Comparison of ENCODE assay signal across 8 cellular contexts in genomic region chr2:238379096-238379810, GRCh38. TPM values are rescaled to one million over a fixed set of nuclear protein-coding genes. Genes with fewer than 3 reads are reported as not detected.
DNase-seq lines count a peak whose midpoint lies in the region; ATAC-seq and TF ChIP-seq lines count a peak whose summit lies in the region.

No MANE protein-coding gene starts in this region.

- POLR2A ChIA-PET in A673 (lab: Charles Lee; ENCODE audit: low non-redundant PET) = no interaction called here

- no TSS peak for BruUV-seq in A673 (replicated peaks; lab: Mats Ljungman, UMichigan)

- no peak for TF ChIP-seq CTCF in neutrophil (IDR thresholded peaks at IDR 0.05)
- no peak for TF ChIP-seq CTCF in A673 (conservative IDR thresholded peaks at IDR 0.05; ENCODE audit: low read depth, low read length)

- H3K27ac ChIP-seq in neutrophil (peak overlapping the region; percentile 38), A673 (ENCODE audit: low read depth, low read length, poor library complexity, severe bottlenecking) (no peak overlapping the region)

- no peaks in the 10 kb centered on the region for H3K36me3 ChIP-seq in neutrophil
- no peaks in the 10 kb centered on the region for H3K36me3 ChIP-seq in A673 (ENCODE audit: insufficient read depth, low read length, poor library complexity, severe bottlenecking)

- H3K9me3 ChIP-seq in neutrophil (no peaks in the 10 kb centered on the region), A673 (ENCODE audit: low read depth, low read length, poor library complexity, severe bottlenecking) (no peaks in the 10 kb centered on the region)

- H3K4me1 ChIP-seq in neutrophil (ENCODE audit: control insufficient read depth in 1 of 2, insufficient read depth in 1 of 2, low read depth in 1 of 2, low read length in 1 of 2) (peaks cover 76 to 80% of the 10 kb centered on the region in 2 experiments), A673 (ENCODE audit: insufficient read depth, low read length, poor library complexity, severe bottlenecking) (no peaks in the 10 kb centered on the region)

- CTCF ChIA-PET in A673 (lab: Charles Lee) = no interaction called here

- intact Hi-C loops in A673 (cut with micrococcal nuclease; ENCODE audit: unreplicated experiment) = no loop called here

- H3K4me3 ChIP-seq in neutrophil (ENCODE audit: low read depth in 1 of 2, low read length in 1 of 2) = no peak overlapping the region
- no peak overlapping the region for H3K4me3 ChIP-seq in A673 (ENCODE audit: low read depth, low read length, poor library complexity, severe bottlenecking)

- in situ Hi-C loops in G401 (cut with HindIII; ENCODE audit: low sequenced_read_pairs) = no loop called here

- ATAC-seq in GM21529 (IDR thresholded peaks at IDR 0.05; ENCODE audit: unreplicated experiment) = no peak

- DNase-seq in EH (ENCODE audit: low read depth) (peak; percentile 83), NCI-H2196 treated with DMSO at 0.1 percent for 48 hours (lab: John Stamatoyannopoulos, UW; ENCODE audit: unreplicated experiment) (peak; percentile 26), astrocyte of the hippocampus (ENCODE audit: low read depth, low spot score) (peak; percentile 71), G401 (ENCODE audit: low spot score) (no peak), NCI-H446 (lab: John Stamatoyannopoulos, UW) (no peak), A673 (ENCODE audit: low spot score) (no peak)

- no peaks in the 10 kb centered on the region for H3K27me3 ChIP-seq in neutrophil
- H3K27me3 ChIP-seq in A673 (replicated peaks; ENCODE audit: insufficient read depth, low read depth, low read length, poor library complexity) = no peaks in the 10 kb centered on the region

RNA-seq across cellular contexts. Expression of gene ASB1, which starts 47.5 kb away (rescaled TPM):
- total RNA-seq in G401 (2014; rRNA removed; shearing (Covaris generic)) = 27.7 and 41.5 TPM in 2 replicates
- total RNA-seq in A673 (2021) = 36.9 and 43.7 TPM in 2 replicates

RNA-seq across cellular contexts. Expression of gene TRAF3IP1, which starts 58.9 kb away (rescaled TPM):
- 11.5 and 20.9 TPM in 2 replicates for total RNA-seq in G401 (2014; rRNA removed; shearing (Covaris generic))
- 23.0 and 24.5 TPM in 2 replicates for total RNA-seq in A673 (2021)

Comparison
In these comparisons a context has a peak if more than half of its experiments do, and no peak if none do; other contexts are left out.
1. DNase-seq: peak in EH (single experiment), NCI-H2196 treated with DMSO at 0.1 percent for 48 hours (single experiment) and astrocyte of the hippocampus (single experiment); none in G401 (single experiment), NCI-H446 (0 of 2) and A673 (single experiment).